In the genomic region with DNA sequence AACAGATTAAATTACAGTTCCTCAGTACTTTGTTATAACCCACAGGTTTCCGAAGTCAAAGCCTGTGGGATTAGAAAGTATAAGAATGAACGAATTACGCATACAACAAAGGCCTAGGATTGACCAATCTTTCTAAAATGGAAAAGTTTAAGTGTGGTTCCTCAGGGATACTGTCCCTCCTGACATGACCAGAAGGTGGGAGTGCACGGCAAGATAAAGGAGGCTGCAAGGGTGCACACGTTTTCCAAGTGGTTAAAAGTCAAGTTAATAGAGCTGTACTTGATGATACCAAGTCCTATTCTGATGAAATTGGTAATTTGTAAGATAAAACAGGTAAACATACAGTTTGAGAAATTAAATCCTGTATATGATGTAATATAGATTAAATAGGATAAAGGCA, we compare ENCODE assay signal across 11 cellular contexts.
DNase-seq lines count a peak whose midpoint lies in the region; ATAC-seq and TF ChIP-seq lines count a peak whose summit lies in the region.
"Had no signal": no experiment of that assay in that cellular context is flagged by ENCODE, and none has a peak within 500 bp of the region (broad histone marks: within the 10 kb centered on the region; RNA-seq: fewer than 3 reads in every experiment).

No MANE protein-coding gene starts in this region.

- DNase-seq in Daoy (ENCODE audit: low read depth) = peak; percentile 10
- peak; percentile 34 for DNase-seq in dermis blood vessel endothelial cell
- no peak for DNase-seq in retina
- no peak for DNase-seq in MG63
- DNase-seq: DMS79 treated with DMSO at 0.1 percent for 48 hours, heart left ventricle, NCI-H226, upper lobe of right lung had no signal

- no peaks in the 10 kb centered on the region for H3K27me3 Mint-ChIP-seq in nephron (ENCODE audit: low read depth)

- peak; percentile 39 for TF ChIP-seq RAD21 in Ishikawa (IDR thresholded peaks at IDR 0.05; ENCODE audit: low read depth)

- peak overlapping the region in 2 of 3 experiments; percentile 28 to 34 for H3K27ac Mint-ChIP-seq in nephron

- H3K36me3 ChIP-seq in MG63 = no peaks in the 10 kb centered on the region
- H3K36me3 ChIP-seq: upper lobe of right lung had no signal

- no peaks in the 10 kb centered on the region for H3K9me3 ChIP-seq in MG63
- H3K9me3 ChIP-seq: heart left ventricle, upper lobe of right lung had no signal

- no peaks in the 10 kb centered on the region for H3K27me3 ChIP-seq in MG63
- H3K27me3 ChIP-seq: heart left ventricle, upper lobe of right lung had no signal

- peaks cover 30% of the 10 kb centered on the region for H3K36me3 Mint-ChIP-seq in nephron (ENCODE audit: low read depth)

- H3K4me3 Mint-ChIP-seq in nephron = no peak overlapping the region

- TF ChIP-seq CTCF in nephron (IDR thresholded peaks at IDR 0.05; ENCODE audit: unreplicated experiment in 3 of 3) = peak in 1 of 3 experiments; percentile 53

- no peak overlapping the region for H3K4me3 ChIP-seq in MG63
- H3K4me3 ChIP-seq: heart left ventricle, upper lobe of right lung had no signal

- ATAC-seq in HG03025 (IDR thresholded peaks at IDR 0.05; ENCODE audit: low FRiP score, unreplicated experiment) = no peak
- ATAC-seq: heart left ventricle, upper lobe of right lung had no signal

- TF ChIP-seq EP300 in Ishikawa (IDR thresholded peaks at IDR 0.05; ENCODE audit: borderline replicate concordance) = no peak

- no peaks in the 10 kb centered on the region for H3K9me3 Mint-ChIP-seq in nephron

- H3K4me1 Mint-ChIP-seq in nephron = peaks cover 64% of the 10 kb centered on the region

TF ChIP-seq in Ishikawa, 13 proteins besides CTCF, POLR2A, EP300 and RAD21:
- TF ChIP-seq CREB1 (IDR thresholded peaks at IDR 0.05; ENCODE audit: low read depth) = no peak
- TF ChIP-seq ZBTB7A (IDR thresholded peaks at IDR 0.05; ENCODE audit: low read depth) = no peak
- TF ChIP-seq TEAD4 (IDR thresholded peaks at IDR 0.05) = no peak
- TF ChIP-seq, protein P1, sequence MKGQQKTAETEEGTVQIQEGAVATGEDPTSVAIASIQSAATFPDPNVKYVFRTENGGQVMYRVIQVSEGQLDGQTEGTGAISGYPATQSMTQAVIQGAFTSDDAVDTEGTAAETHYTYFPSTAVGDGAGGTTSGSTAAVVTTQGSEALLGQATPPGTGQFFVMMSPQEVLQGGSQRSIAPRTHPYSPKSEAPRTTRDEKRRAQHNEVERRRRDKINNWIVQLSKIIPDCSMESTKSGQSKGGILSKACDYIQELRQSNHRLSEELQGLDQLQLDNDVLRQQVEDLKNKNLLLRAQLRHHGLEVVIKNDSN (IDR thresholded peaks at IDR 0.05) = no peak
- TF ChIP-seq NFIC (IDR thresholded peaks at IDR 0.05) = no peak
- no peak for TF ChIP-seq YY1 (IDR thresholded peaks at IDR 0.05; ENCODE audit: low read depth)
- no peak for TF ChIP-seq EGR1 (IDR thresholded peaks at IDR 0.05)
- no peak for TF ChIP-seq FOXM1 (IDR thresholded peaks at IDR 0.05; ENCODE audit: borderline replicate concordance, low read depth)
- no peak for TF ChIP-seq CEBPB (IDR thresholded peaks at IDR 0.05)
- TF ChIP-seq, protein P2, sequence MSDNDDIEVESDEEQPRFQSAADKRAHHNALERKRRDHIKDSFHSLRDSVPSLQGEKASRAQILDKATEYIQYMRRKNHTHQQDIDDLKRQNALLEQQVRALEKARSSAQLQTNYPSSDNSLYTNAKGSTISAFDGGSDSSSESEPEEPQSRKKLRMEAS (IDR thresholded peaks at IDR 0.05) = no peak

Comparison
In these comparisons a context has a peak if more than half of its experiments do, and no peak if none do; other contexts are left out.
1. DNase-seq: peak in Daoy (single experiment) and dermis blood vessel endothelial cell (single experiment); none in retina (single experiment) and MG63 (single experiment).